Comparison of ENCODE assay signal across 31 cellular contexts in the genomic region with DNA sequence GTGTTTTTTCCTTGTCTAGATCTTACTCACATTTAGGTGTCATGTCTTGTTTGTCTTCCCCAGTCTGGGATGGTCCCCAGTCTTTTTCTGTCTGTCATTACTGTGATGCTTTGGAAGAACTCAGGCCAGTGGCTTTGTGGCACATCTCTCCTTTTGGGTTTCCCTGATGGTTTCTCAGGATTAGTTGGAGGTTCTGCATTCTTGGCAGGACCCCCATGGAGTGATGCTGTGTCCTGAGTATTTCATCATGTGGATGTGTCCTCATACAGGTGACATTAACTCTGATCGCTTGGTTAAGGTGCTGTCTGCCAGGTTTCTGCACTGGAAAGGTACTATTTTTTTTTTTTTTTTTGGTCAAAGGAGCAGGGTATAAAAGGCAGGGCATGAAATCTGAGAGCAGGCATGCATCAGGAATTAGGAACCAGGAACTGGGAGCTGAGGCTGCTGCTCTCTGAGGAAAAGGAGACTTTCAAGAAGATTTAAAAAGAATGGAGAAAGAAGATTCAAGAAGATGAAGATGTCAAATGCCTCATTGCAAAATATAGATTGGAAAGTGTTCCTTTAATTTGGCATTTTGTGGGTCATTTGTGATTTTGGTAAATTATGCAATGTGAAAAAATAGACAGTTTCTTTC.
"Had no signal": no experiment of that assay in that cellular context is flagged by ENCODE, and none has a peak within 500 bp of the region (broad histone marks: within the 10 kb centered on the region; RNA-seq: fewer than 3 reads in every experiment).

No MANE protein-coding gene starts in this region.

- H2AFZ ChIP-seq: neural progenitor cell, parathyroid adenoma had no signal

- H3K27ac ChIP-seq: neural progenitor cell, ovary, parathyroid adenoma, psoas muscle, skin epidermis, spleen, suprapubic skin, testis, tibial artery, transverse colon, upper lobe of right lung, uterus had no signal

- H3K9ac ChIP-seq: neural progenitor cell, parathyroid adenoma had no signal

- H3K27me3 Mint-ChIP-seq: progenitor cell of endocrine pancreas; stimulated activated memory B cell treated with anti-CD40 and anti-IgM and Interleukin-4, amounts not matched to agents 10 μg/mL and 1 μg/mL and 100 μg/mL, for 72 hours; stimulated activated naive CD8-positive, alpha-beta T cell treated with anti-CD3 and anti-CD28 coated beads, Interleukin-15, amount 100 ng/mL, for 72 hours; type B pancreatic cell had no signal

- H3K27ac Mint-ChIP-seq: natural killer cell; nephron; neural progenitor cell; progenitor cell of endocrine pancreas; stimulated activated memory B cell treated with anti-CD40 and anti-IgM and Interleukin-4, amounts not matched to agents 10 μg/mL and 1 μg/mL and 100 μg/mL, for 72 hours; type B pancreatic cell had no signal

- H3K36me3 Mint-ChIP-seq: natural killer cell had no signal

- H3K4me3 ChIP-seq: neural progenitor cell, ovary, psoas muscle, skin epidermis, smooth muscle cell, spleen, suprapubic skin, testis, tibial artery, transverse colon, upper lobe of right lung, uterus had no signal

- H3K79me2 ChIP-seq: parathyroid adenoma had no signal

- H3K27me3 ChIP-seq: neural progenitor cell, ovary, spleen, suprapubic skin, testis, tibial artery, transverse colon, upper lobe of right lung, uterus had no signal

- H3K4me2 ChIP-seq: neural progenitor cell, smooth muscle cell had no signal

- H3K36me3 ChIP-seq: neural progenitor cell, ovary, spleen, suprapubic skin, tibial artery, transverse colon, upper lobe of right lung, uterus had no signal

- H3K4me1 ChIP-seq: neural progenitor cell, parathyroid adenoma, psoas muscle, suprapubic skin, testis, transverse colon, upper lobe of right lung, uterus had no signal

- H3K4me1 Mint-ChIP-seq: natural killer cell, neural progenitor cell had no signal

- H3K4me3 Mint-ChIP-seq: natural killer cell; nephron; neural progenitor cell; stimulated activated memory B cell treated with anti-CD40 and anti-IgM and Interleukin-4, amounts not matched to agents 10 μg/mL and 1 μg/mL and 100 μg/mL, for 72 hours; stimulated activated naive CD8-positive, alpha-beta T cell treated with anti-CD3 and anti-CD28 coated beads, Interleukin-15, amount 100 ng/mL, for 72 hours; type B pancreatic cell had no signal

- H3K9me3 Mint-ChIP-seq: natural killer cell; stimulated activated memory B cell treated with anti-CD40 and anti-IgM and Interleukin-4, amounts not matched to agents 10 μg/mL and 1 μg/mL and 100 μg/mL, for 72 hours had no signal

- H3K9me3 ChIP-seq: ovary, suprapubic skin, testis, tibial artery, transverse colon, upper lobe of right lung, uterus had no signal

- ATAC-seq: natural killer cell; psoas muscle; right cardiac atrium; sciatic nerve; stimulated activated memory B cell treated with anti-CD40 and anti-IgM and Interleukin-4, amounts not matched to agents 10 μg/mL and 1 μg/mL and 100 μg/mL, for 72 hours; stimulated activated naive CD8-positive, alpha-beta T cell treated with anti-CD3 and anti-CD28 coated beads, Interleukin-15, amount 100 ng/mL, for 72 hours; stimulated activated naive CD8-positive, alpha-beta T cell treated with anti-CD3 and anti-CD28 coated beads, Interleukin-15, Interleukin-2, amounts not matched to agents 100 U/mL and 50 U/mL, for 24 hours; upper lobe of right lung had no signal

- DNase-seq: natural killer cell; occipital lobe; ovary; posterior cingulate gyrus; psoas muscle; right cardiac atrium; spleen; stimulated activated CD4-positive, alpha-beta T cell treated with anti-CD3 and anti-CD28 coated beads, Interleukin-12 subunit alpha, Interleukin-12 subunit beta, amount 100 ng/mL, for 4 hours; stimulated activated CD4-positive, alpha-beta T cell treated with anti-CD3 and anti-CD28 coated beads, Interleukin-1b, Interleukin-23, amount 100 ng/mL, for 48 hours; stimulated activated CD4-positive, alpha-beta T cell treated with anti-CD3 and anti-CD28 coated beads, Interleukin-4, amount 100 ng/mL, for 1 hour; stimulated activated CD4-positive, alpha-beta T cell treated with anti-CD3 and anti-CD28 coated beads, Interleukin-4, amount 100 ng/mL, for 4 hours; stimulated activated CD8-positive, alpha-beta memory T cell treated with anti-CD3 and anti-CD28 coated beads, Interleukin-4, amount 100 ng/mL, for 48 hours; stimulated activated naive CD4-positive, alpha-beta T cell; stimulated activated naive CD8-positive, alpha-beta T cell treated with anti-CD3 and anti-CD28 coated beads, Interleukin-15, amount 100 ng/mL, for 72 hours; stimulated activated naive CD8-positive, alpha-beta T cell treated with anti-CD3 and anti-CD28 coated beads, Interleukin-15, Interleukin-2, amounts not matched to agents 100 U/mL and 50 U/mL, for 24 hours; substantia nigra; testis; tibial artery; transverse colon; upper lobe of right lung; uterus had no signal
